1 cellular context compared by ENCODE assay signal in the genomic region with DNA sequence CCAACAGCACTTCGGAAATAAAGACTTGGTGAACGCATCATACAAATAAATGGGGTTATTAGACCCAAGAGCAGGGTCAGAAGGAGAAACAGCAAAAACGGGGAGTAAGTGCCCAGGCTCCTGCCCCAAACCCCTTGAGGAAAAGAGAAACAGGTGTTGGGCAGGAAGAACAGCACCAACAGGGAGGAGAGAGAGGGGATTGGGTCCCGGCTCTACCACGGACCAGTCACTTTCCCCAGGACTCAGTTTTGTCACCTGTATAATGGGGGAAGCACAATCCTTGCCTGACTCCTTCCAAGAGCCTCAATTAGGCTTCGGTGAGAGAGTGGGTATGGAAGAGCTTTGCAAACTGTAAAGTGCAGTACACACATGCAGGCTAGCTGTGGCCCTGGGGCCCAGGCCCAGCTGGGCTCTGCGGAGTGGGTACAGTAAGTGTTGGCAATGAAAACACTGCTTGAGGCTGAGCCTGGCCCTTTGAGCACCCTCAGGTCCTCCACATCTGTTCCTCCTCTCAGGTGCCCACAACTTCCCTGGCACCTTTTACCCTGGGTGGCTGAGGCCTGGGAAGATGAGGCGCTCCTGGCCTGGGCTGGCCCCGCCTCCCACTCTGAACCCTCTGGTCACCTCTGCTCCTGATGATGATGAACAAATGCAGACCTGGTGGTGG.
TF ChIP-seq lines count a peak whose summit lies in the region.

No MANE protein-coding gene starts in this region.

TF ChIP-seq in K562, 482 proteins besides CTCF, POLR2A, EP300 and RAD21 (continued from another document):
- TF ChIP-seq, protein P1, sequence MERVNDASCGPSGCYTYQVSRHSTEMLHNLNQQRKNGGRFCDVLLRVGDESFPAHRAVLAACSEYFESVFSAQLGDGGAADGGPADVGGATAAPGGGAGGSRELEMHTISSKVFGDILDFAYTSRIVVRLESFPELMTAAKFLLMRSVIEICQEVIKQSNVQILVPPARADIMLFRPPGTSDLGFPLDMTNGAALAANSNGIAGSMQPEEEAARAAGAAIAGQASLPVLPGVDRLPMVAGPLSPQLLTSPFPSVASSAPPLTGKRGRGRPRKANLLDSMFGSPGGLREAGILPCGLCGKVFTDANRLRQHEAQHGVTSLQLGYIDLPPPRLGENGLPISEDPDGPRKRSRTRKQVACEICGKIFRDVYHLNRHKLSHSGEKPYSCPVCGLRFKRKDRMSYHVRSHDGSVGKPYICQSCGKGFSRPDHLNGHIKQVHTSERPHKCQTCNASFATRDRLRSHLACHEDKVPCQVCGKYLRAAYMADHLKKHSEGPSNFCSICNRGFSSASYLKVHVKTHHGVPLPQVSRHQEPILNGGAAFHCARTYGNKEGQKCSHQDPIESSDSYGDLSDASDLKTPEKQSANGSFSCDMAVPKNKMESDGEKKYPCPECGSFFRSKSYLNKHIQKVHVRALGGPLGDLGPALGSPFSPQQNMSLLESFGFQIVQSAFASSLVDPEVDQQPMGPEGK (CRISPR knock-in tag; IDR thresholded peaks at IDR 0.05; ENCODE audit: borderline replicate concordance) = no peak
- TF ChIP-seq, protein P2, sequence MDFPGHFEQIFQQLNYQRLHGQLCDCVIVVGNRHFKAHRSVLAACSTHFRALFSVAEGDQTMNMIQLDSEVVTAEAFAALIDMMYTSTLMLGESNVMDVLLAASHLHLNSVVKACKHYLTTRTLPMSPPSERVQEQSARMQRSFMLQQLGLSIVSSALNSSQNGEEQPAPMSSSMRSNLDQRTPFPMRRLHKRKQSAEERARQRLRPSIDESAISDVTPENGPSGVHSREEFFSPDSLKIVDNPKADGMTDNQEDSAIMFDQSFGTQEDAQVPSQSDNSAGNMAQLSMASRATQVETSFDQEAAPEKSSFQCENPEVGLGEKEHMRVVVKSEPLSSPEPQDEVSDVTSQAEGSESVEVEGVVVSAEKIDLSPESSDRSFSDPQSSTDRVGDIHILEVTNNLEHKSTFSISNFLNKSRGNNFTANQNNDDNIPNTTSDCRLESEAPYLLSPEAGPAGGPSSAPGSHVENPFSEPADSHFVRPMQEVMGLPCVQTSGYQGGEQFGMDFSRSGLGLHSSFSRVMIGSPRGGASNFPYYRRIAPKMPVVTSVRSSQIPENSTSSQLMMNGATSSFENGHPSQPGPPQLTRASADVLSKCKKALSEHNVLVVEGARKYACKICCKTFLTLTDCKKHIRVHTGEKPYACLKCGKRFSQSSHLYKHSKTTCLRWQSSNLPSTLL (IDR thresholded peaks at IDR 0.05) = no peak
- TF ChIP-seq RBM25 (IDR thresholded peaks at IDR 0.05; ENCODE audit: low read depth, low read length, severe bottlenecking) (peak; percentile 67), C11orf30 (IDR thresholded peaks at IDR 0.05; ENCODE audit: low read depth) (no peak), ZNF586 (CRISPR knock-in tag; conservative IDR thresholded peaks at IDR 0.05) (no peak), L3MBTL2 (IDR thresholded peaks at IDR 0.05) (no peak), RBM17 (IDR thresholded peaks at IDR 0.05; ENCODE audit: borderline replicate concordance, low read depth, low read length) (no peak), ESRRB (CRISPR knock-in tag; IDR thresholded peaks at IDR 0.05; ENCODE audit: borderline replicate concordance) (no peak), GTF2A2 (tag; IDR thresholded peaks at IDR 0.05) (no peak), SMARCA5 (IDR thresholded peaks at IDR 0.05) (0 out of 2 replicates have a peak, but pooled peaks have one; percentile 54), CHCHD3 (CRISPR knock-in tag; IDR thresholded peaks at IDR 0.05) (no peak), RBFOX2 (IDR thresholded peaks at IDR 0.05; ENCODE audit: low read depth, low read length) (0 out of 2 replicates have a peak, but pooled peaks have one; percentile 47), CEBPB (tag; IDR thresholded peaks at IDR 0.05) (no peak), GABPB1 (CRISPR knock-in tag; IDR thresholded peaks at IDR 0.05) (no peak), HOXB6 (CRISPR knock-in tag; IDR thresholded peaks at IDR 0.05; ENCODE audit: borderline replicate concordance) (no peak), ADNP (tag; IDR thresholded peaks at IDR 0.05) (peak; percentile 82), KHSRP (IDR thresholded peaks at IDR 0.05) (no peak), MTA1 (IDR thresholded peaks at IDR 0.05; ENCODE audit: borderline replicate concordance) (no peak), BCOR (IDR thresholded peaks at IDR 0.05) (peak; percentile 81), KAT8 (IDR thresholded peaks at IDR 0.05; ENCODE audit: low read depth) (no peak), NCOR1 (IDR thresholded peaks at IDR 0.05) (no peak), NCOA1 (IDR thresholded peaks at IDR 0.05; ENCODE audit: low read depth) (no peak), ARID1B (IDR thresholded peaks at IDR 0.05) (no peak), LARP7 (IDR thresholded peaks at IDR 0.05) (no peak)
- TF ChIP-seq, protein P3, sequence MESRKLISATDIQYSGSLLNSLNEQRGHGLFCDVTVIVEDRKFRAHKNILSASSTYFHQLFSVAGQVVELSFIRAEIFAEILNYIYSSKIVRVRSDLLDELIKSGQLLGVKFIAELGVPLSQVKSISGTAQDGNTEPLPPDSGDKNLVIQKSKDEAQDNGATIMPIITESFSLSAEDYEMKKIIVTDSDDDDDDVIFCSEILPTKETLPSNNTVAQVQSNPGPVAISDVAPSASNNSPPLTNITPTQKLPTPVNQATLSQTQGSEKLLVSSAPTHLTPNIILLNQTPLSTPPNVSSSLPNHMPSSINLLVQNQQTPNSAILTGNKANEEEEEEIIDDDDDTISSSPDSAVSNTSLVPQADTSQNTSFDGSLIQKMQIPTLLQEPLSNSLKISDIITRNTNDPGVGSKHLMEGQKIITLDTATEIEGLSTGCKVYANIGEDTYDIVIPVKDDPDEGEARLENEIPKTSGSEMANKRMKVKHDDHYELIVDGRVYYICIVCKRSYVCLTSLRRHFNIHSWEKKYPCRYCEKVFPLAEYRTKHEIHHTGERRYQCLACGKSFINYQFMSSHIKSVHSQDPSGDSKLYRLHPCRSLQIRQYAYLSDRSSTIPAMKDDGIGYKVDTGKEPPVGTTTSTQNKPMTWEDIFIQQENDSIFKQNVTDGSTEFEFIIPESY (CRISPR knock-in tag; IDR thresholded peaks at IDR 0.05) = no peak
- TF ChIP-seq, protein P4, sequence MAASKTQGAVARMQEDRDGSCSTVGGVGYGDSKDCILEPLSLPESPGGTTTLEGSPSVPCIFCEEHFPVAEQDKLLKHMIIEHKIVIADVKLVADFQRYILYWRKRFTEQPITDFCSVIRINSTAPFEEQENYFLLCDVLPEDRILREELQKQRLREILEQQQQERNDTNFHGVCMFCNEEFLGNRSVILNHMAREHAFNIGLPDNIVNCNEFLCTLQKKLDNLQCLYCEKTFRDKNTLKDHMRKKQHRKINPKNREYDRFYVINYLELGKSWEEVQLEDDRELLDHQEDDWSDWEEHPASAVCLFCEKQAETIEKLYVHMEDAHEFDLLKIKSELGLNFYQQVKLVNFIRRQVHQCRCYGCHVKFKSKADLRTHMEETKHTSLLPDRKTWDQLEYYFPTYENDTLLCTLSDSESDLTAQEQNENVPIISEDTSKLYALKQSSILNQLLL (CRISPR knock-in tag; IDR thresholded peaks at IDR 0.05; ENCODE audit: borderline replicate concordance) = no peak
- TF ChIP-seq, protein P5, sequence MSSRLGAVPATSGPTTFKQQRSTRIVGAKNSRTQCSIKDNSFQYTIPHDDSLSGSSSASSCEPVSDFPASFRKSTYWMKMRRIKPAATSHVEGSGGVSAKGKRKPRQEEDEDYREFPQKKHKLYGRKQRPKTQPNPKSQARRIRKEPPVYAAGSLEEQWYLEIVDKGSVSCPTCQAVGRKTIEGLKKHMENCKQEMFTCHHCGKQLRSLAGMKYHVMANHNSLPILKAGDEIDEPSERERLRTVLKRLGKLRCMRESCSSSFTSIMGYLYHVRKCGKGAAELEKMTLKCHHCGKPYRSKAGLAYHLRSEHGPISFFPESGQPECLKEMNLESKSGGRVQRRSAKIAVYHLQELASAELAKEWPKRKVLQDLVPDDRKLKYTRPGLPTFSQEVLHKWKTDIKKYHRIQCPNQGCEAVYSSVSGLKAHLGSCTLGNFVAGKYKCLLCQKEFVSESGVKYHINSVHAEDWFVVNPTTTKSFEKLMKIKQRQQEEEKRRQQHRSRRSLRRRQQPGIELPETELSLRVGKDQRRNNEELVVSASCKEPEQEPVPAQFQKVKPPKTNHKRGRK (tag; IDR thresholded peaks at IDR 0.05) = no peak
TF ChIP-seq in K562: peak in this region for 12.
